Comparison of ENCODE assay signal across 12 cellular contexts in the genomic region with DNA sequence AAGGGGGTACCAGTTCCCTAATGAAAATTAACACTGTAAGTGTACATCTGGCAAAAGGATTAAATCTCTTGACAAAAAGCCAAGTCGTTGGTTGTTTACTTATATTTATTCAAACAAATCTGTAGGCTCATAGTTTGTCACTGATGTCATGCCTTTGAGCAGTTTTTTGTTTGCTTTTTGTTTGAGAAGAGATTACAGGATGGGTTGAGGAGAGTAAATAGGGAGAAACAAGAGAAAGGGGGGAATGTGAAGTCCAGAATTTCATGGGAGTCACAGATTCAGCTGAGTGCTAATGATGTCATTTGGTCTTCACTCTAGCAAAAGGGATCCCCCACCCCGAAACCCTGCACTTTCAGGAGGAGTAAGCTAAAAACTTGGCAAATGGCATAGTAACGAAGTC.
DNase-seq lines count a peak whose midpoint lies in the region; ATAC-seq and FAIRE-seq lines count a peak whose summit lies in the region.
"Had no signal": no experiment of that assay in that cellular context is flagged by ENCODE, and none has a peak within 500 bp of the region (broad histone marks: within the 10 kb centered on the region; RNA-seq: fewer than 3 reads in every experiment).

No MANE protein-coding gene starts in this region.

- WGBS in mesodermal cell (ENCODE audit: insufficient coverage in 2 of 2), 2 experiments: 100% methylated on average over 1 to 2 of the region's 3 CpGs

- H3K27ac ChIP-seq in mesodermal cell (ENCODE audit: low read depth, low read length, severe bottlenecking): peak overlapping the region; percentile 13

- peaks cover 16% of the 10 kb centered on the region for H3K4me1 ChIP-seq in mesodermal cell (ENCODE audit: control insufficient read depth, insufficient read depth, low read length, poor library complexity, severe bottlenecking)

- no peak overlapping the region for H3K4me3 ChIP-seq in mesodermal cell (ENCODE audit: extremely low read depth, insufficient read depth, low read length, poor library complexity, severe bottlenecking)

- H3K9me3 ChIP-seq in mesodermal cell (ENCODE audit: control insufficient read depth, low read length): no peaks in the 10 kb centered on the region

- in situ Hi-C loops in T47D (cut with HindIII; ENCODE audit: low pct_unique_long_range_greater_than_20kb, low sequenced_read_pairs): no loop called here

- no peak for ATAC-seq in HG02981 (IDR thresholded peaks at IDR 0.05; ENCODE audit: unreplicated experiment)
- ATAC-seq in stimulated activated naive CD8-positive, alpha-beta T cell treated with anti-CD3 and anti-CD28 coated beads, Interleukin-15, Interleukin-2, amounts not matched to agents 100 U/mL and 50 U/mL, for 24 hours: no peak
- ATAC-seq: natural killer cell had no signal

- DNase-seq in DMS 273 treated with DMSO at 0.1 percent for 48 hours (lab: John Stamatoyannopoulos, UW) (peak; percentile 39), NCI-H1092 (lab: John Stamatoyannopoulos, UW) (peak; percentile 8), T47D (ENCODE audit: low read depth in 1 of 2, low spot score in 1 of 2) (peak; percentile 4 to 89), HTR-8/SVneo (ENCODE audit: insufficient read length, low spot score) (no peak)
- DNase-seq in activated CD4-positive, alpha-beta T cell treated with anti-CD3 and anti-CD28 coated beads for 4 hours: no peak
- no peak for DNase-seq in stimulated activated naive CD8-positive, alpha-beta T cell treated with anti-CD3 and anti-CD28 coated beads, Interleukin-15, Interleukin-2, amounts not matched to agents 100 U/mL and 50 U/mL, for 24 hours
- DNase-seq: activated CD4-positive, alpha-beta memory T cell treated with anti-CD3 and anti-CD28 coated beads for 36 hours; KBM-7; natural killer cell; RPMI8226 had no signal

- FAIRE-seq in HTR-8/SVneo (lab: Jason Lieb, UNC): no peak

- H3K36me3 ChIP-seq in mesodermal cell (ENCODE audit: control insufficient read depth, insufficient read depth, low read length): no peaks in the 10 kb centered on the region

Comparison
In these comparisons a context has a peak if more than half of its experiments do, and no peak if none do; other contexts are left out.
1. DNase-seq: peak in DMS 273 treated with DMSO at 0.1 percent for 48 hours (single experiment), NCI-H1092 (single experiment) and T47D (2 of 2); none in HTR-8/SVneo (single experiment), activated CD4-positive, alpha-beta T cell treated with anti-CD3 and anti-CD28 coated beads for 4 hours (0 of 2) and stimulated activated naive CD8-positive, alpha-beta T cell treated with anti-CD3 and anti-CD28 coated beads, Interleukin-15, Interleukin-2, amounts not matched to agents 100 U/mL and 50 U/mL, for 24 hours (single experiment).